ENCODE assay signal across 11 cellular contexts in genomic region chr5:77379558-77380061, GRCh38.
DNase-seq lines count a peak whose midpoint lies in the region; ATAC-seq and FAIRE-seq lines count a peak whose summit lies in the region.
"Had no signal": no experiment of that assay in that cellular context is flagged by ENCODE, and none has a peak within 500 bp of the region (broad histone marks: within the 10 kb centered on the region; RNA-seq: fewer than 3 reads in every experiment).

No MANE protein-coding gene starts in this region.

- FAIRE-seq in small intestine (lab: Jason Lieb, UNC) = no peak

- peak overlapping the region in 9 of 11 experiments; percentile 46 to 68 (median 49); a peak in 17 of 22 replicates for H3K27ac ChIP-seq in BLaER1 treated with 17β-estradiol and CSF1 and Interleukin-3, amounts not matched to agents 10 nM and 100 nM
- H3K27ac ChIP-seq in small intestine (ENCODE audit: low read depth in 1 of 2, low read length in 1 of 2) = no peak overlapping the region

- peak overlapping the region; percentile 65 for H3K27ac Mint-ChIP-seq in activated naive CD8-positive, alpha-beta T cell treated with anti-CD3 and anti-CD28 coated beads, Interleukin-2, amount 10 ng/mL, durations not matched to agents 7 days and 5 days

- H3K4me2 ChIP-seq in BLaER1 treated with 17β-estradiol and CSF1 and Interleukin-3, amounts not matched to agents 10 nM and 100 nM = peak overlapping the region; percentile 17 to 64 (median 45)

- no peaks in the 10 kb centered on the region for H3K36me3 ChIP-seq in BLaER1 treated with 17β-estradiol and CSF1 and Interleukin-3, amounts not matched to agents 10 nM and 100 nM
- H3K36me3 ChIP-seq in small intestine (ENCODE audit: control insufficient read depth in 2 of 2, insufficient read depth in 2 of 2, low read length in 2 of 2) = no peaks in the 10 kb centered on the region

- H3K9me3 Mint-ChIP-seq in activated naive CD8-positive, alpha-beta T cell treated with anti-CD3 and anti-CD28 coated beads, Interleukin-2, amount 10 ng/mL, durations not matched to agents 7 days and 5 days = peaks cover 2% of the 10 kb centered on the region

- H3K9me3 ChIP-seq in BLaER1 treated with 17β-estradiol and CSF1 and Interleukin-3, amounts not matched to agents 10 nM and 100 nM (replicated peaks in 1 of 11) = peaks cover 0 to 8% (median 0%) of the 10 kb centered on the region in 11 experiments; a peak in 2 of 22 replicates
- H3K9me3 ChIP-seq in small intestine (ENCODE audit: control insufficient read depth, low read depth) = no peaks in the 10 kb centered on the region

- ATAC-seq in GM19452 (IDR thresholded peaks at IDR 0.05; ENCODE audit: unreplicated experiment) (peak; percentile 74), GM19324 (IDR thresholded peaks at IDR 0.05; ENCODE audit: low FRiP score, unreplicated experiment) (no peak)
- peak; percentile 89 for ATAC-seq in activated naive CD8-positive, alpha-beta T cell treated with anti-CD3 and anti-CD28 coated beads, Interleukin-2, amount 10 ng/mL, durations not matched to agents 7 days and 5 days (ENCODE audit: low read depth)
- ATAC-seq: HCT116 had no signal

- H3K4me1 ChIP-seq in BLaER1 treated with 17β-estradiol and CSF1 and Interleukin-3, amounts not matched to agents 10 nM and 100 nM = peaks cover 21 to 28% (median 25%) of the 10 kb centered on the region in 10 experiments; a peak in 19 of 20 replicates
- H3K4me1 ChIP-seq in small intestine (ENCODE audit: control insufficient read depth in 2 of 2, insufficient read depth in 1 of 2, low read depth in 1 of 2, low read length in 1 of 2) = peaks cover 0 to 3% of the 10 kb centered on the region in 2 donors

- H3K36me3 Mint-ChIP-seq in activated naive CD8-positive, alpha-beta T cell treated with anti-CD3 and anti-CD28 coated beads, Interleukin-2, amount 10 ng/mL, durations not matched to agents 7 days and 5 days = peaks cover 1% of the 10 kb centered on the region
- H3K36me3 Mint-ChIP-seq: activated naive CD8-positive, alpha-beta T cell had no signal

- H3K4me3 ChIP-seq in BLaER1 treated with 17β-estradiol and CSF1 and Interleukin-3, amounts not matched to agents 10 nM and 100 nM = no peak overlapping the region
- H3K4me3 ChIP-seq in small intestine (ENCODE audit: low read depth in 1 of 2, low read length in 2 of 2) = no peak overlapping the region

- POLR2A ChIA-PET in activated naive CD8-positive, alpha-beta T cell treated with anti-CD3 and anti-CD28 coated beads, Interleukin-2, amount 10 ng/mL, durations not matched to agents 7 days and 5 days (lab: Charles Lee) = no interaction called here

- peaks cover 3% of the 10 kb centered on the region for H3K27me3 Mint-ChIP-seq in activated naive CD8-positive, alpha-beta T cell treated with anti-CD3 and anti-CD28 coated beads, Interleukin-2, amount 10 ng/mL, durations not matched to agents 7 days and 5 days
- H3K27me3 Mint-ChIP-seq: activated naive CD8-positive, alpha-beta T cell had no signal

- H4K20me1 ChIP-seq in BLaER1 treated with 17β-estradiol and CSF1 and Interleukin-3, amounts not matched to agents 10 nM and 100 nM = no peaks in the 10 kb centered on the region

- WGBS in small intestine, 3 donors = 25 to 41% (median 26%) methylated on average over 6 of the region's 6 CpGs

- peak overlapping the region in 2 of 11 experiments; percentile 21 to 37; a peak in 3 of 22 replicates for H3K9ac ChIP-seq in BLaER1 treated with 17β-estradiol and CSF1 and Interleukin-3, amounts not matched to agents 10 nM and 100 nM

- peak overlapping the region; percentile 4 for H3K4me3 Mint-ChIP-seq in activated naive CD8-positive, alpha-beta T cell treated with anti-CD3 and anti-CD28 coated beads, Interleukin-2, amount 10 ng/mL, durations not matched to agents 7 days and 5 days
- H3K4me3 Mint-ChIP-seq: activated naive CD8-positive, alpha-beta T cell had no signal

- H3K4me1 Mint-ChIP-seq in activated naive CD8-positive, alpha-beta T cell treated with anti-CD3 and anti-CD28 coated beads, Interleukin-2, amount 10 ng/mL, durations not matched to agents 7 days and 5 days = peaks cover 13% of the 10 kb centered on the region

- DNase-seq in HT-29 (ENCODE audit: low spot score) (peak; percentile 35), NCI-H1417 (lab: John Stamatoyannopoulos, UW) (no peak), small intestine (no peak), putamen (ENCODE audit: low spot score) (no peak)
- DNase-seq in activated naive CD8-positive, alpha-beta T cell treated with anti-CD3 and anti-CD28 coated beads, Interleukin-2, amount 10 ng/mL, durations not matched to agents 7 days and 5 days = no peak
- DNase-seq: NCI-H2227 treated with DMSO at 0.1 percent for 48 hours had no signal

- H3K27me3 ChIP-seq in BLaER1 treated with 17β-estradiol and CSF1 and Interleukin-3, amounts not matched to agents 10 nM and 100 nM = no peaks in the 10 kb centered on the region
- H3K27me3 ChIP-seq in small intestine (ENCODE audit: control insufficient read depth in 2 of 2, insufficient read depth in 2 of 2, low read length in 2 of 2) = no peaks in the 10 kb centered on the region

Comparison
In these comparisons a context has a peak if more than half of its experiments do, and no peak if none do; other contexts are left out.
1. H3K27ac ChIP-seq: peak in BLaER1 treated with 17β-estradiol and CSF1 and Interleukin-3, amounts not matched to agents 10 nM and 100 nM (9 of 11); none in small intestine (0 of 2).